2 cellular contexts compared by ENCODE assay signal in the genomic region with DNA sequence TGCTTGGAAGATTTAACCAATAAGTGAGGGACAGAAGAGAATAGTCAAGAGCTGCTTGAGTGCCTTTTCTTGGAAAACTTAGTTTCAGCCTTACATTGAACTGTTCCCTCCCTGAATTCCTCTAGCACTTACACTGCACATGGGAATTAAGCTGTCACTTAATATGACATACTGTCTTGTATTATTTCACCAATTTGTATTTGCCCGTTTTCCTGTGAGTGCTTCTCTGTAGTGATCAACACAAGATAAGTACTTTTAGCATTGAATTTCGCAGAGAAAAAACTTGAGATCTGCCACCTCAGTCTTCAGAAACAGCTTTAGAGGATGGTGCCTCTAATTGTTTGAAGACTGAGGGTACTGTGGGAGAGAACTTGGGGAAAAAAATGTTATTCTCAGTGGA.
A peak's percentile ranks its signal among the peaks of the same experiment; 100 is the strongest.
TF ChIP-seq lines count a peak whose summit lies in the region.

No MANE protein-coding gene starts in this region.

TF ChIP-seq in HEK293T, 16 proteins besides CTCF, POLR2A, EP300 and RAD21:
- TF ChIP-seq, protein P1, sequence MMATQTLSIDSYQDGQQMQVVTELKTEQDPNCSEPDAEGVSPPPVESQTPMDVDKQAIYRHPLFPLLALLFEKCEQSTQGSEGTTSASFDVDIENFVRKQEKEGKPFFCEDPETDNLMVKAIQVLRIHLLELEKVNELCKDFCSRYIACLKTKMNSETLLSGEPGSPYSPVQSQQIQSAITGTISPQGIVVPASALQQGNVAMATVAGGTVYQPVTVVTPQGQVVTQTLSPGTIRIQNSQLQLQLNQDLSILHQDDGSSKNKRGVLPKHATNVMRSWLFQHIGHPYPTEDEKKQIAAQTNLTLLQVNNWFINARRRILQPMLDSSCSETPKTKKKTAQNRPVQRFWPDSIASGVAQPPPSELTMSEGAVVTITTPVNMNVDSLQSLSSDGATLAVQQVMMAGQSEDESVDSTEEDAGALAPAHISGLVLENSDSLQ (IDR thresholded peaks at IDR 0.05) = peak; percentile 27; the same call in 1 of the 2 replicates
- TF ChIP-seq L3MBTL2 (conservative IDR thresholded peaks at IDR 0.05) = no peak

TF ChIP-seq in neural cell, 6 proteins besides CTCF, POLR2A, EP300 and RAD21:
- TF ChIP-seq, protein P2, sequence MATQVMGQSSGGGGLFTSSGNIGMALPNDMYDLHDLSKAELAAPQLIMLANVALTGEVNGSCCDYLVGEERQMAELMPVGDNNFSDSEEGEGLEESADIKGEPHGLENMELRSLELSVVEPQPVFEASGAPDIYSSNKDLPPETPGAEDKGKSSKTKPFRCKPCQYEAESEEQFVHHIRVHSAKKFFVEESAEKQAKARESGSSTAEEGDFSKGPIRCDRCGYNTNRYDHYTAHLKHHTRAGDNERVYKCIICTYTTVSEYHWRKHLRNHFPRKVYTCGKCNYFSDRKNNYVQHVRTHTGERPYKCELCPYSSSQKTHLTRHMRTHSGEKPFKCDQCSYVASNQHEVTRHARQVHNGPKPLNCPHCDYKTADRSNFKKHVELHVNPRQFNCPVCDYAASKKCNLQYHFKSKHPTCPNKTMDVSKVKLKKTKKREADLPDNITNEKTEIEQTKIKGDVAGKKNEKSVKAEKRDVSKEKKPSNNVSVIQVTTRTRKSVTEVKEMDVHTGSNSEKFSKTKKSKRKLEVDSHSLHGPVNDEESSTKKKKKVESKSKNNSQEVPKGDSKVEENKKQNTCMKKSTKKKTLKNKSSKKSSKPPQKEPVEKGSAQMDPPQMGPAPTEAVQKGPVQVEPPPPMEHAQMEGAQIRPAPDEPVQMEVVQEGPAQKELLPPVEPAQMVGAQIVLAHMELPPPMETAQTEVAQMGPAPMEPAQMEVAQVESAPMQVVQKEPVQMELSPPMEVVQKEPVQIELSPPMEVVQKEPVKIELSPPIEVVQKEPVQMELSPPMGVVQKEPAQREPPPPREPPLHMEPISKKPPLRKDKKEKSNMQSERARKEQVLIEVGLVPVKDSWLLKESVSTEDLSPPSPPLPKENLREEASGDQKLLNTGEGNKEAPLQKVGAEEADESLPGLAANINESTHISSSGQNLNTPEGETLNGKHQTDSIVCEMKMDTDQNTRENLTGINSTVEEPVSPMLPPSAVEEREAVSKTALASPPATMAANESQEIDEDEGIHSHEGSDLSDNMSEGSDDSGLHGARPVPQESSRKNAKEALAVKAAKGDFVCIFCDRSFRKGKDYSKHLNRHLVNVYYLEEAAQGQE (IDR thresholded peaks at IDR 0.05; ENCODE audit: borderline replicate concordance) = peak; percentile 75
- TF ChIP-seq EZH2 (IDR thresholded peaks at IDR 0.05; ENCODE audit: borderline replicate concordance, insufficient read depth, low read length, poor library complexity, severe bottlenecking) (no peak), POLR2AphosphoS5 (IDR thresholded peaks at IDR 0.05) (peak; percentile 71), SMC3 (conservative IDR thresholded peaks at IDR 0.05; ENCODE audit: poor library complexity) (no peak), TAF1 (IDR thresholded peaks at IDR 0.05; ENCODE audit: low read depth) (no peak), MXI1 (conservative IDR thresholded peaks at IDR 0.05; ENCODE audit: poor library complexity, severe bottlenecking) (no peak)
